22 cellular contexts compared by ENCODE assay signal in the genomic region with DNA sequence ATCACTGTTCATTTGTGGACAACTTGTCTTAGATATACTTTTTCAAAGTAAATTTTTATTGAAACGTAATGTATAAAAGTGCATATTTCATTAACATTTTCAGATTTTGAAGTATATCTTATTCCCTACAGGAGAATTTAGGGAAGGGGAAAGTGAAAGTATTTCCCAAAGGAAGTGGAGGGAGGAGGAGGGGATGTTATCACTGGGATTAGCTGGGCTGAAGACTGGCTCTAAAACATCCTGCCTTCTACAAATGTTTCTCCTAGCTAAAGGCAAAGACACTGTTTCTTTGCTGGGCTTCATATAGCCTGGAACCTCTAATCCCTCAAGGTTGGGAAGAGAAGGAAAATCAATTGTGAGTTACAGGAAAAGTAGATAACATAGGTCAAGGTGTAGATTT. TPM values are rescaled to one million over a fixed set of nuclear protein-coding genes. Genes with fewer than 3 reads are reported as not detected.
DNase-seq lines count a peak whose midpoint lies in the region; ATAC-seq and TF ChIP-seq lines count a peak whose summit lies in the region.
"Had no signal": no experiment of that assay in that cellular context is flagged by ENCODE, and none has a peak within 500 bp of the region (broad histone marks: within the 10 kb centered on the region; RNA-seq: fewer than 3 reads in every experiment).

No MANE protein-coding gene starts in this region.

- H3K4me2 ChIP-seq in IMR-90 (ENCODE audit: low read depth, low read length) = no peak overlapping the region; the same call in 1 of the 2 replicates

- CTCF ChIA-PET in IMR-90 (lab: Yijun Ruan, JAX) = interaction anchor here (1.4 kb wide), 1 partner anchor 9 kb away, joined by 3 read pairs; no protein-coding TSS in a partner anchor

- H3K9me3 Mint-ChIP-seq in mesothelial cell of epicardium = no peaks in the 10 kb centered on the region
- H3K9me3 Mint-ChIP-seq: activated naive CD4-positive, alpha-beta T cell treated with anti-CD3 and anti-CD28 coated beads for 36 hours; naive thymus-derived CD8-positive, alpha-beta T cell; stimulated activated naive CD8-positive, alpha-beta T cell treated with anti-CD3 and anti-CD28 coated beads, Interleukin-15, Interleukin-2, amounts not matched to agents 100 ng/mL and 50 ng/mL, for 24 hours had no signal

- H3K27ac ChIP-seq in IMR-90 (ENCODE audit: insufficient read depth, low read length) = 0 out of 2 replicates have a peak overlapping the region, but pooled peaks have one; percentile 2
- H3K27ac ChIP-seq: colonic mucosa, WERI-Rb-1 had no signal

- H3K4ac ChIP-seq in IMR-90 (ENCODE audit: low read depth, low read length) = no peak overlapping the region; the same call in 1 of the 2 replicates

- no peak overlapping the region for H2BK15ac ChIP-seq in IMR-90 (ENCODE audit: low read depth, low read length)

- H3K23ac ChIP-seq in IMR-90 (ENCODE audit: low read depth, low read length) = no peak overlapping the region

- H3K4me3 Mint-ChIP-seq in mesothelial cell of epicardium = no peak overlapping the region
- H3K4me3 Mint-ChIP-seq: activated naive CD4-positive, alpha-beta T cell treated with anti-CD3 and anti-CD28 coated beads for 36 hours; CD4-positive, CD25-positive, alpha-beta regulatory T cell; naive thymus-derived CD8-positive, alpha-beta T cell; stimulated activated naive CD8-positive, alpha-beta T cell treated with anti-CD3 and anti-CD28 coated beads, Interleukin-15, Interleukin-2, amounts not matched to agents 100 ng/mL and 50 ng/mL, for 24 hours had no signal

- H3K4me3 ChIP-seq in IMR-90 (ENCODE audit: insufficient read depth, low read depth, low read length) = no peak overlapping the region
- no peak overlapping the region for H3K4me3 ChIP-seq in fibroblast of the aortic adventitia (ENCODE audit: low read depth, low read length)
- H3K4me3 ChIP-seq: colonic mucosa, ovary had no signal

- H4K5ac ChIP-seq in IMR-90 (ENCODE audit: low read depth, low read length) = no peak overlapping the region

- no peaks in the 10 kb centered on the region for H3K36me3 Mint-ChIP-seq in mesothelial cell of epicardium
- H3K36me3 Mint-ChIP-seq: CD4-positive, CD25-positive, alpha-beta regulatory T cell; naive thymus-derived CD8-positive, alpha-beta T cell had no signal

- H2AK5ac ChIP-seq in IMR-90 (ENCODE audit: low read depth, low read length) = no peak overlapping the region

- POLR2A ChIA-PET in IMR-90 (lab: Charles Lee; ENCODE audit: unreplicated experiment) = no interaction called here

- ATAC-seq in IMR-90 (ENCODE audit: low read depth) = peak; percentile 74
- no peak for ATAC-seq in GM21423 (IDR thresholded peaks at IDR 0.05; ENCODE audit: unreplicated experiment)
- ATAC-seq in GM21367 (IDR thresholded peaks at IDR 0.05; ENCODE audit: unreplicated experiment) = no peak
- ATAC-seq: naive thymus-derived CD8-positive, alpha-beta T cell had no signal

- H3K79me1 ChIP-seq in IMR-90 (ENCODE audit: low read depth in 1 of 2, low read length in 2 of 2) = no peaks in the 10 kb centered on the region

- no peak overlapping the region for H2AK9ac ChIP-seq in IMR-90 (replicated peaks; ENCODE audit: low read depth, low read length, poor library complexity)

- TF ChIP-seq RAD21 in IMR-90 (IDR thresholded peaks at IDR 0.05; ENCODE audit: low read length) = no peak

- H2AFZ ChIP-seq in IMR-90 (replicated peaks; ENCODE audit: low read length, poor library complexity) = no peak overlapping the region

- H4K20me1 ChIP-seq in IMR-90 (ENCODE audit: insufficient read depth, low read length) = no peaks in the 10 kb centered on the region

- H4K8ac ChIP-seq in IMR-90 (ENCODE audit: low read depth in 2 of 2, low read length in 2 of 2) = peak overlapping the region in 1 of 2 experiments; percentile 74; a peak in 1 of 4 replicates

- peaks cover 30% of the 10 kb centered on the region for H3K4me1 Mint-ChIP-seq in mesothelial cell of epicardium
- H3K4me1 Mint-ChIP-seq: naive thymus-derived CD8-positive, alpha-beta T cell had no signal

- H3K14ac ChIP-seq in IMR-90 (replicated peaks; ENCODE audit: low read depth, low read length) = no peak overlapping the region

- H2BK20ac ChIP-seq in IMR-90 (ENCODE audit: low read depth, low read length) = no peak overlapping the region; the same call in 1 of the 2 replicates

- H2BK120ac ChIP-seq in IMR-90 (ENCODE audit: low read depth, low read length) = peak overlapping the region; percentile 57; the same call in 1 of the 2 replicates

- H3K56ac ChIP-seq in IMR-90 (ENCODE audit: extremely low read depth, insufficient read depth, low read length) = no peak overlapping the region

- intact Hi-C loops in IMR-90 (cut with micrococcal nuclease) = no loop called here

- TF ChIP-seq CTCF in IMR-90 (conservative IDR thresholded peaks at IDR 0.05; ENCODE audit: low read depth, low read length) (no peak), fibroblast of the aortic adventitia (IDR thresholded peaks at IDR 0.05; ENCODE audit: insufficient read depth, low read length) (no peak), mesothelial cell of epicardium (IDR thresholded peaks at IDR 0.05; ENCODE audit: unreplicated experiment) (no peak)

- peak overlapping the region; percentile 62 for H3K27ac Mint-ChIP-seq in mesothelial cell of epicardium
- H3K27ac Mint-ChIP-seq: activated naive CD4-positive, alpha-beta T cell treated with anti-CD3 and anti-CD28 coated beads for 36 hours; CD4-positive, CD25-positive, alpha-beta regulatory T cell; naive thymus-derived CD8-positive, alpha-beta T cell; stimulated activated naive CD8-positive, alpha-beta T cell treated with anti-CD3 and anti-CD28 coated beads, Interleukin-15, Interleukin-2, amounts not matched to agents 100 ng/mL and 50 ng/mL, for 24 hours had no signal

- H3K27me3 ChIP-seq in IMR-90 (ENCODE audit: control insufficient read depth, insufficient read depth, low read length) = peaks cover 1% of the 10 kb centered on the region; the same call in 1 of the 2 replicates
- H3K27me3 ChIP-seq: colonic mucosa, ovary had no signal

- H3K9ac ChIP-seq in IMR-90 (ENCODE audit: low read depth, low read length) = no peak overlapping the region

- H3K27me3 Mint-ChIP-seq in mesothelial cell of epicardium (ENCODE audit: low read depth) = no peaks in the 10 kb centered on the region

- dilution Hi-C loops in IMR-90 (cut with HindIII; ENCODE audit: low sequenced_read_pairs, unreplicated experiment) = no loop called here

- DNase-seq in EH (ENCODE audit: low read depth) = peak; percentile 58
- DNase-seq in IMR-90 = peak; percentile 28
- DNase-seq in fibroblast of the aortic adventitia (ENCODE audit: low read depth) = peak; percentile 42
- no peak for DNase-seq in mesothelial cell of epicardium (ENCODE audit: low spot score in 2 of 2, unreplicated experiment in 2 of 2)
- DNase-seq in NCI-H2107 treated with DMSO at 0.1 percent for 48 hours (lab: John Stamatoyannopoulos, UW; ENCODE audit: unreplicated experiment) = no peak
- no peak for DNase-seq in activated CD4-positive, CD25-positive, alpha-beta regulatory T cell (lab: John Stamatoyannopoulos, UW)
- DNase-seq: activated CD4-positive, alpha-beta T cell treated with anti-CD3 and anti-CD28 coated beads, Interleukin-2, amount 50 U/mL, for 1 hour; activated naive CD4-positive, alpha-beta T cell treated with anti-CD3 and anti-CD28 coated beads for 36 hours; amygdala; CD4-positive, CD25-positive, alpha-beta regulatory T cell; colonic mucosa; effector memory CD4-positive, alpha-beta T cell; islet precursor cell; naive thymus-derived CD8-positive, alpha-beta T cell; NCI-H187 treated with DMSO at 0.1 percent for 48 hours; NCI-H526 treated with DMSO at 0.1 percent for 48 hours; ovary; stimulated activated CD4-positive, alpha-beta T cell treated with anti-CD3 and anti-CD28 coated beads, Interleukin-15, amount 100 ng/mL, for 24 hours; WERI-Rb-1 had no signal

- in situ Hi-C loops in IMR-90 (cut with MboI; ENCODE audit: low sequenced_read_pairs) = loop anchor here (5.0 to 25.0 kb wide), 2 partner anchors 38 to 368 kb away; no protein-coding TSS in a partner anchor

- peaks cover 5% of the 10 kb centered on the region; the same call in 1 of the 2 replicates for H3K4me1 ChIP-seq in IMR-90 (ENCODE audit: control insufficient read depth, insufficient read depth, low read length)
- H3K4me1 ChIP-seq: colonic mucosa had no signal

- no peak for TF ChIP-seq POLR2A in IMR-90 (IDR thresholded peaks at IDR 0.05; ENCODE audit: low read depth, low read length)

- H3K36me3 ChIP-seq in IMR-90 (ENCODE audit: control insufficient read depth, insufficient read depth, low read length) = no peaks in the 10 kb centered on the region
- H3K36me3 ChIP-seq: colonic mucosa, ovary, WERI-Rb-1 had no signal

- no peak overlapping the region for H4K91ac ChIP-seq in IMR-90 (ENCODE audit: insufficient read depth, low read depth, low read length)

- no peaks in the 10 kb centered on the region for H3K9me1 ChIP-seq in IMR-90 (ENCODE audit: insufficient read depth, low read length)

- no peak overlapping the region for H3K18ac ChIP-seq in IMR-90 (ENCODE audit: low read depth, low read length)

- no CpG with 5 or more reads among the region's 1 CpG for WGBS in IMR-90 (ENCODE audit: extremely low coverage in 2 of 2, insufficient read length in 1 of 2), 2 experiments

- BruUV-seq in IMR-90 (replicated peaks; lab: Mats Ljungman, UMichigan) = no TSS peak

- no peaks in the 10 kb centered on the region for H3K9me3 ChIP-seq in IMR-90 (ENCODE audit: control insufficient read depth, insufficient read depth, low read length)
- H3K9me3 ChIP-seq: colonic mucosa, ovary had no signal

- no peak overlapping the region for H2BK5ac ChIP-seq in IMR-90 (ENCODE audit: low read depth, low read length, poor library complexity, severe bottlenecking)

TF ChIP-seq in IMR-90, 13 proteins besides CTCF, POLR2A, EP300 and RAD21 (continues in another document):
- TF ChIP-seq NFE2L2 (IDR thresholded peaks at IDR 0.05; ENCODE audit: low read depth, low read length) (no peak), MAFK (IDR thresholded peaks at IDR 0.05; ENCODE audit: low read depth, low read length) (no peak), MXI1 (IDR thresholded peaks at IDR 0.05; ENCODE audit: borderline replicate concordance, low read depth, low read length) (no peak)

RNA-seq across cellular contexts. Expression of gene ZNF697, which starts 7.1 kb away (rescaled TPM):
- total RNA-seq in IMR-90 (2012; rRNA removed) (10.2 and 14.4 TPM in 2 replicates), fibroblast of the aortic adventitia (ENCODE audit: low replicate concordance) (4.4 and 7.3 TPM in 2 replicates), mesothelial cell of epicardium (20.3 to 21.8 TPM (median 20.6 TPM) in 3 replicates)
- 5.7 and 6.2 TPM in 2 replicates for polyA plus RNA-seq in IMR-90 (2012; rRNA removed)
- 1.9 and 2.6 TPM in 2 replicates for polyA plus RNA-seq in IMR-90 (2012; cell fraction: cytosol; rRNA removed)
- 6.9 and 8.3 TPM in 2 replicates for polyA plus RNA-seq in IMR-90 (2012; cell fraction: nucleus; rRNA removed; ENCODE audit: low replicate concordance)
- total RNA-seq: CD4-positive, CD25-positive, alpha-beta regulatory T cell had no signal
- polyA plus RNA-seq: CD4-positive, CD25-positive, alpha-beta regulatory T cell; naive thymus-derived CD8-positive, alpha-beta T cell had no signal

RNA-seq across cellular contexts. Expression of gene PHGDH, which starts 56.6 kb away (rescaled TPM):
- total RNA-seq in IMR-90 (2012; rRNA removed) = 162 and 331 TPM in 2 replicates
- 69.1 and 87.9 TPM in 2 replicates for polyA plus RNA-seq in IMR-90 (2012; rRNA removed)
- polyA plus RNA-seq in IMR-90 (2012; cell fraction: cytosol; rRNA removed) = 73.9 and 110 TPM in 2 replicates
- 85.5 and 118 TPM in 2 replicates for polyA plus RNA-seq in IMR-90 (2012; cell fraction: nucleus; rRNA removed; ENCODE audit: low replicate concordance)
- 246 and 430 TPM in 2 replicates for total RNA-seq in fibroblast of the aortic adventitia (ENCODE audit: low replicate concordance)
- total RNA-seq in mesothelial cell of epicardium = 142 to 151 TPM (median 149 TPM) in 3 replicates

Comparison
In these comparisons a context has a peak if more than half of its experiments do, and no peak if none do; other contexts are left out.
1. DNase-seq: peak in EH (single experiment), IMR-90 (single experiment) and fibroblast of the aortic adventitia (single experiment); none in mesothelial cell of epicardium (0 of 2), NCI-H2107 treated with DMSO at 0.1 percent for 48 hours (single experiment) and activated CD4-positive, CD25-positive, alpha-beta regulatory T cell (0 of 4).